ENCODE assay signal across 18 cellular contexts in the genomic region with DNA sequence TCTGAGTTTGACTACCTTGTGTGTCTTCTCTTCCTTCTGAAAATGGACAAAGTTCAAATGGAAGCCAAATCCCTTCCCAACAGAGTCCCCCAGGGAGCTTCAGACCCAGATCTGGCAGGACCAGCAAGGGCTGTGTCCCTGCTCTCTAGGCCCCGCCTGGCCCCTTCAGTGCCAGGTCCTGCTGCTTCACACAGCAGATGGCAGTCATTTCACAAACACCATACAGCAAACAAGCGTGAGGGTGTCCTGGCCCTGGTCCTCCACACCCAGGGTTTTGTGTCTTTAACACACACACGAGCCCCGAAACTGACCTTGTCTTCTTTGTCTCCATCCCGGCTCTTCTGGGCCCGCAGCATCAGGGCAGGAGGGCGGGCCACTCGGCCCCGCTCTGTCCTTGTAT.
DNase-seq lines count a peak whose midpoint lies in the region; ATAC-seq and TF ChIP-seq lines count a peak whose summit lies in the region.
"Had no signal": no experiment of that assay in that cellular context is flagged by ENCODE, and none has a peak within 500 bp of the region (broad histone marks: within the 10 kb centered on the region; RNA-seq: fewer than 3 reads in every experiment).

No MANE protein-coding gene starts in this region.

- WGBS in mammary epithelial cell (ENCODE audit: low coverage, missing lambda C conversion rate): 77% methylated on average over 8 of the region's 9 CpGs

- no peak overlapping the region for H3K4me3 ChIP-seq in neural progenitor cell
- H3K4me3 ChIP-seq in upper lobe of right lung: no peak overlapping the region
- H3K4me3 ChIP-seq in mammary epithelial cell (replicated peaks in 1 of 3; ENCODE audit: insufficient read depth in 1 of 3, low read depth in 2 of 3, low read length in 3 of 3): no peak overlapping the region

- H3K27me3 Mint-ChIP-seq in neural progenitor cell (ENCODE audit: insufficient read depth, low read depth): peaks cover 6% of the 10 kb centered on the region
- H3K27me3 Mint-ChIP-seq: B cell; CD4-positive, alpha-beta memory T cell had no signal

- no peaks in the 10 kb centered on the region for H4K20me1 ChIP-seq in neural progenitor cell (ENCODE audit: low read depth)
- no peaks in the 10 kb centered on the region for H4K20me1 ChIP-seq in mammary epithelial cell (ENCODE audit: insufficient read depth, low read length)

- no peak overlapping the region for H3K27ac ChIP-seq in neural progenitor cell
- no peak overlapping the region for H3K27ac ChIP-seq in upper lobe of right lung
- no peak overlapping the region for H3K27ac ChIP-seq in mammary epithelial cell (ENCODE audit: insufficient read depth, low read depth, low read length)

- CTCF ChIA-PET in mammary epithelial cell (lab: Charles Lee; ENCODE audit: low non-redundant PET): no interaction called here

- H3K27me3 ChIP-seq in neural progenitor cell (no peaks in the 10 kb centered on the region), upper lobe of right lung (no peaks in the 10 kb centered on the region), mammary epithelial cell (ENCODE audit: insufficient read depth, low read length) (no peaks in the 10 kb centered on the region)

- no peak overlapping the region for H3K4me3 Mint-ChIP-seq in neural progenitor cell
- H3K4me3 Mint-ChIP-seq: B cell; CD4-positive, alpha-beta memory T cell had no signal

- ATAC-seq in upper lobe of right lung: no peak
- no peak for ATAC-seq in HG03439 (IDR thresholded peaks at IDR 0.05; ENCODE audit: unreplicated experiment)
- ATAC-seq: HepG2, Panc1, Right ventricle myocardium inferior had no signal

- H3K9me3 ChIP-seq in neural progenitor cell (ENCODE audit: low read depth) (no peaks in the 10 kb centered on the region), upper lobe of right lung (no peaks in the 10 kb centered on the region), mammary epithelial cell (replicated peaks; ENCODE audit: insufficient read depth, low read length) (peaks cover 38% of the 10 kb centered on the region)

- no peaks in the 10 kb centered on the region for H3K36me3 Mint-ChIP-seq in neural progenitor cell
- H3K36me3 Mint-ChIP-seq: CD4-positive, alpha-beta memory T cell had no signal

- dilution Hi-C loops in mammary epithelial cell (cut with HindIII; ENCODE audit: low sequenced_read_pairs): no loop called here

- peaks cover 21% of the 10 kb centered on the region for H3K4me1 Mint-ChIP-seq in neural progenitor cell
- H3K4me1 Mint-ChIP-seq: B cell; CD4-positive, alpha-beta memory T cell had no signal

- peak overlapping the region; percentile 77 for H3K27ac Mint-ChIP-seq in neural progenitor cell
- H3K27ac Mint-ChIP-seq: B cell; CD4-positive, alpha-beta memory T cell had no signal

- H3K4me1 ChIP-seq in neural progenitor cell (no peaks in the 10 kb centered on the region), upper lobe of right lung (no peaks in the 10 kb centered on the region), mammary epithelial cell (ENCODE audit: insufficient read depth, low read length) (no peaks in the 10 kb centered on the region)

- no peak for TF ChIP-seq CTCF in neural progenitor cell (IDR thresholded peaks at IDR 0.05)
- TF ChIP-seq CTCF in upper lobe of right lung (IDR thresholded peaks at IDR 0.05): no peak
- no peak for TF ChIP-seq CTCF in mammary epithelial cell (conservative IDR thresholded peaks at IDR 0.05 in 1 of 2, IDR thresholded peaks at IDR 0.05 in 1 of 2; ENCODE audit: extremely low read depth in 1 of 2, insufficient read depth in 1 of 2, low read depth in 1 of 2, low read length in 2 of 2)

- no peaks in the 10 kb centered on the region for H3F3A ChIP-seq in neural progenitor cell (ENCODE audit: low read depth)

- in situ Hi-C loops in mammary epithelial cell (cut with MboI; ENCODE audit: low sequenced_read_pairs in 2 of 2): no loop called here

- H3K9me3 Mint-ChIP-seq in neural progenitor cell: no peaks in the 10 kb centered on the region

- H3K79me2 ChIP-seq in neural progenitor cell (ENCODE audit: low read depth): no peaks in the 10 kb centered on the region
- no peaks in the 10 kb centered on the region for H3K79me2 ChIP-seq in mammary epithelial cell (ENCODE audit: insufficient read depth, low read length)

- no peaks in the 10 kb centered on the region for H3K36me3 ChIP-seq in neural progenitor cell
- no peaks in the 10 kb centered on the region for H3K36me3 ChIP-seq in upper lobe of right lung
- no peaks in the 10 kb centered on the region for H3K36me3 ChIP-seq in mammary epithelial cell (ENCODE audit: insufficient read depth, low read length)

- intact Hi-C loops in upper lobe of right lung (cut with DNase I) (no loop called here), mammary epithelial cell (cut with micrococcal nuclease) (no loop called here)

- H3K9ac ChIP-seq in neural progenitor cell (no peak overlapping the region), mammary epithelial cell (ENCODE audit: insufficient read depth, low read length) (no peak overlapping the region)

- H2AFZ ChIP-seq in neural progenitor cell (replicated peaks): no peak overlapping the region
- no peak overlapping the region for H2AFZ ChIP-seq in mammary epithelial cell (ENCODE audit: low read depth, low read length)

- peak; percentile 11 for DNase-seq in NCI-H748 (lab: John Stamatoyannopoulos, UW; ENCODE audit: unreplicated experiment)
- DNase-seq in NCI-H748 treated with DMSO at 0.1 percent for 48 hours (lab: John Stamatoyannopoulos, UW): no peak
- DNase-seq in NCI-H69 (lab: John Stamatoyannopoulos, UW): peak; percentile 44
- no peak for DNase-seq in neural progenitor cell (ENCODE audit: low spot score)
- DNase-seq in upper lobe of right lung: peak; percentile 33
- no peak for DNase-seq in mammary epithelial cell
- no peak for DNase-seq in OCI-M1 (lab: John Stamatoyannopoulos, UW)
- DNase-seq: Calu3; CD4-positive, alpha-beta memory T cell; KBM-7; NCI-H1105; NCI-H2107; NCI-H226 had no signal

- BruUV-seq in mammary epithelial cell (replicated peaks; lab: Mats Ljungman, UMichigan): no TSS peak

- H3K4me2 ChIP-seq in neural progenitor cell (no peak overlapping the region), mammary epithelial cell (ENCODE audit: insufficient read depth, low read depth, low read length) (no peak overlapping the region)

Comparison
In these comparisons a context has a peak if more than half of its experiments do, and no peak if none do; other contexts are left out.
1. DNase-seq: peak in NCI-H748 (single experiment), NCI-H69 (single experiment) and upper lobe of right lung (single experiment); none in NCI-H748 treated with DMSO at 0.1 percent for 48 hours (single experiment), neural progenitor cell (single experiment), mammary epithelial cell (single experiment) and OCI-M1 (single experiment).